ENCODE assay signal across 7 cellular contexts in genomic region chr4:26198931-26199330, GRCh38.
A peak's percentile ranks its signal among the peaks of the same experiment; 100 is the strongest.
DNase-seq lines count a peak whose midpoint lies in the region; ATAC-seq and TF ChIP-seq lines count a peak whose summit lies in the region.
"Not testable (repeated sequence)": the region's sequence is repeated elsewhere in the genome, so short reads cannot be mapped to it uniquely, and the experiment has no call there.

No MANE protein-coding gene starts in this region.

- H2AFZ ChIP-seq in GM23338, result peak overlapping the region; percentile 70; the same call in 1 of the 2 replicates

- H4K20me1 ChIP-seq in GM23338 (replicated peaks; ENCODE audit: insufficient read depth), result not testable (repeated sequence)

- CTCF ChIA-PET in CD4-positive, alpha-beta T cell (lab: Charles Lee); activated CD8-positive, alpha-beta T cell treated with anti-CD3 and anti-CD28 coated beads, Interleukin-2, amount 10 ng/mL, durations not matched to agents 7 days and 5 days (lab: Charles Lee): not testable (repeated sequence)

- not testable (repeated sequence) for H3K4me1 ChIP-seq in GM23338 (ENCODE audit: insufficient read depth)

- not testable (repeated sequence) for H3K27ac ChIP-seq in CD4-positive, alpha-beta T cell (ENCODE audit: low read depth, low read length); GM23338 (ENCODE audit: low read depth)

- not testable (repeated sequence) for TF ChIP-seq CTCF in CD4-positive, alpha-beta T cell (IDR thresholded peaks at IDR 0.05); GM23338 (conservative IDR thresholded peaks at IDR 0.05; ENCODE audit: low read depth in 2 of 2); fibroblast of villous mesenchyme (IDR thresholded peaks at IDR 0.05; ENCODE audit: insufficient read depth, low read depth, low read length)

- H3F3A ChIP-seq in GM23338 (replicated peaks; ENCODE audit: low read depth), result not testable (repeated sequence)

- not testable (repeated sequence) for H3K4me3 ChIP-seq in GM23338; fibroblast of villous mesenchyme (ENCODE audit: low read depth, low read length)

- H3K79me2 ChIP-seq in GM23338 (replicated peaks; ENCODE audit: insufficient read depth), result not testable (repeated sequence)

- not testable (repeated sequence) for H3K4me2 ChIP-seq in GM23338

- not testable (repeated sequence) for H3K27me3 ChIP-seq in CD4-positive, alpha-beta T cell (ENCODE audit: control insufficient read depth, insufficient read depth, low read length); GM23338 (ENCODE audit: insufficient read depth)

- not testable (repeated sequence) for H3K27me3 Mint-ChIP-seq in CD4-positive, alpha-beta T cell; GM23338 (ENCODE audit: insufficient read depth, low read depth, poor library complexity); activated CD8-positive, alpha-beta T cell treated with anti-CD3 and anti-CD28 coated beads, Interleukin-2, amount 10 ng/mL, durations not matched to agents 7 days and 5 days (ENCODE audit: low read depth); activated naive CD8-positive, alpha-beta T cell
- H3K27me3 Mint-ChIP-seq in T-helper 1 cell treated with Interleukin-12 subunit alpha and Interleukin-12 subunit beta and Interleukin-4 antibody, amounts not matched to agents 30 μg/mL and 1 μg/mL, for 36 hours (ENCODE audit: low read depth), result peaks cover 17% of the 10 kb centered on the region

- H3K36me3 Mint-ChIP-seq in CD4-positive, alpha-beta T cell (ENCODE audit: low read depth); GM23338 (ENCODE audit: low read depth); activated naive CD8-positive, alpha-beta T cell: not testable (repeated sequence)
- peaks cover 25% of the 10 kb centered on the region for H3K36me3 Mint-ChIP-seq in T-helper 1 cell treated with Interleukin-12 subunit alpha and Interleukin-12 subunit beta and Interleukin-4 antibody, amounts not matched to agents 30 μg/mL and 1 μg/mL, for 36 hours (ENCODE audit: low read depth)
- peaks cover 26% of the 10 kb centered on the region for H3K36me3 Mint-ChIP-seq in activated CD8-positive, alpha-beta T cell treated with anti-CD3 and anti-CD28 coated beads, Interleukin-2, amount 10 ng/mL, durations not matched to agents 7 days and 5 days (ENCODE audit: low read depth)

- not testable (repeated sequence) for H3K9me3 ChIP-seq in CD4-positive, alpha-beta T cell (ENCODE audit: control insufficient read depth, low read length)

- H3K9me3 Mint-ChIP-seq in CD4-positive, alpha-beta T cell; GM23338; activated CD8-positive, alpha-beta T cell treated with anti-CD3 and anti-CD28 coated beads, Interleukin-2, amount 10 ng/mL, durations not matched to agents 7 days and 5 days (ENCODE audit: insufficient read depth); activated naive CD8-positive, alpha-beta T cell (ENCODE audit: low read depth): not testable (repeated sequence)
- H3K9me3 Mint-ChIP-seq in T-helper 1 cell treated with Interleukin-12 subunit alpha and Interleukin-12 subunit beta and Interleukin-4 antibody, amounts not matched to agents 30 μg/mL and 1 μg/mL, for 36 hours, result peaks cover 17% of the 10 kb centered on the region

- not testable (repeated sequence) for H3K9me2 ChIP-seq in GM23338 (ENCODE audit: insufficient read depth)

- H3K4me3 Mint-ChIP-seq in CD4-positive, alpha-beta T cell; GM23338; activated CD8-positive, alpha-beta T cell treated with anti-CD3 and anti-CD28 coated beads, Interleukin-2, amount 10 ng/mL, durations not matched to agents 7 days and 5 days; activated naive CD8-positive, alpha-beta T cell: not testable (repeated sequence)
- H3K4me3 Mint-ChIP-seq in T-helper 1 cell treated with Interleukin-12 subunit alpha and Interleukin-12 subunit beta and Interleukin-4 antibody, amounts not matched to agents 30 μg/mL and 1 μg/mL, for 36 hours, result peak overlapping the region; percentile 9

- intact Hi-C loops in CD4-positive, alpha-beta T cell (cut with DNase I, micrococcal nuclease), result loop anchor here in 1 of 2 experiments (5.0 kb wide), 1 partner anchor 123 kb away; the partner anchor contains the start of gene RBPJ

- DNase-seq in CD4-positive, alpha-beta T cell; GM23338 (ENCODE audit: low spot score); activated CD8-positive, alpha-beta T cell treated with anti-CD3 and anti-CD28 coated beads, Interleukin-2, amount 10 ng/mL, durations not matched to agents 7 days and 5 days: not testable (repeated sequence)
- peak; percentile 37 for DNase-seq in M059J (ENCODE audit: low read depth)
- peak; percentile 88 for DNase-seq in fibroblast of villous mesenchyme (ENCODE audit: low read depth)

- not testable (repeated sequence) for H3K36me3 ChIP-seq in GM23338 (ENCODE audit: insufficient read depth)

- H3K27ac Mint-ChIP-seq in CD4-positive, alpha-beta T cell, result peak overlapping the region; percentile 32
- H3K27ac Mint-ChIP-seq in GM23338, result not testable (repeated sequence)
- H3K27ac Mint-ChIP-seq in T-helper 1 cell treated with Interleukin-12 subunit alpha and Interleukin-12 subunit beta and Interleukin-4 antibody, amounts not matched to agents 30 μg/mL and 1 μg/mL, for 36 hours, result peak overlapping the region; percentile 93
- H3K27ac Mint-ChIP-seq in activated CD8-positive, alpha-beta T cell treated with anti-CD3 and anti-CD28 coated beads, Interleukin-2, amount 10 ng/mL, durations not matched to agents 7 days and 5 days, result peak overlapping the region; percentile 12
- H3K27ac Mint-ChIP-seq in activated naive CD8-positive, alpha-beta T cell, result peak overlapping the region; percentile 97

- ATAC-seq in CD4-positive, alpha-beta T cell (ENCODE audit: poor library complexity); GM23338; activated CD8-positive, alpha-beta T cell treated with anti-CD3 and anti-CD28 coated beads, Interleukin-2, amount 10 ng/mL, durations not matched to agents 7 days and 5 days: not testable (repeated sequence)

- POLR2A ChIA-PET in CD4-positive, alpha-beta T cell (lab: Charles Lee), result interaction anchor here (4.0 kb wide), 1 partner anchor 121 kb away, joined by 22 read pairs; the partner anchor contains the start of gene RBPJ
- POLR2A ChIA-PET in activated CD8-positive, alpha-beta T cell treated with anti-CD3 and anti-CD28 coated beads, Interleukin-2, amount 10 ng/mL, durations not matched to agents 7 days and 5 days (lab: Charles Lee), result not testable (repeated sequence)

- H3K4me1 Mint-ChIP-seq in CD4-positive, alpha-beta T cell (ENCODE audit: low read depth), result peaks cover 54% of the 10 kb centered on the region
- H3K4me1 Mint-ChIP-seq in GM23338, result not testable (repeated sequence)
- H3K4me1 Mint-ChIP-seq in T-helper 1 cell treated with Interleukin-12 subunit alpha and Interleukin-12 subunit beta and Interleukin-4 antibody, amounts not matched to agents 30 μg/mL and 1 μg/mL, for 36 hours (ENCODE audit: low read depth), result peaks cover 63% of the 10 kb centered on the region
- H3K4me1 Mint-ChIP-seq in activated CD8-positive, alpha-beta T cell treated with anti-CD3 and anti-CD28 coated beads, Interleukin-2, amount 10 ng/mL, durations not matched to agents 7 days and 5 days (ENCODE audit: low read depth), result peaks cover 66% of the 10 kb centered on the region
- peaks cover 52% of the 10 kb centered on the region for H3K4me1 Mint-ChIP-seq in activated naive CD8-positive, alpha-beta T cell (ENCODE audit: low read depth)
